In genomic region chr14:104551851-104552737, GRCh38 we compare ENCODE assay signal across 22 cellular contexts. TPM values are rescaled to one million over a fixed set of nuclear protein-coding genes. Genes with fewer than 3 reads are reported as not detected.
DNase-seq lines count a peak whose midpoint lies in the region; ATAC-seq and TF ChIP-seq lines count a peak whose summit lies in the region.
"Had no signal": no experiment of that assay in that cellular context is flagged by ENCODE, and none has a peak within 500 bp of the region (broad histone marks: within the 10 kb centered on the region; RNA-seq: fewer than 3 reads in every experiment).

No MANE protein-coding gene starts in this region.

- H3K9me3 ChIP-seq in WERI-Rb-1 (ENCODE audit: severe bottlenecking) (no peaks in the 10 kb centered on the region), left lung (no peaks in the 10 kb centered on the region)
- H3K9me3 ChIP-seq in effector memory CD4-positive, alpha-beta T cell (ENCODE audit: control insufficient read depth, low read length) = no peaks in the 10 kb centered on the region
- H3K9me3 ChIP-seq: gastrocnemius medialis had no signal

- no peak for TF ChIP-seq CTCF in WERI-Rb-1 (IDR thresholded peaks at IDR 0.05; ENCODE audit: low read depth, low read length)
- TF ChIP-seq CTCF in left lung (IDR thresholded peaks at IDR 0.05) = no peak
- TF ChIP-seq CTCF in type B pancreatic cell (conservative IDR thresholded peaks at IDR 0.05) = no peak
- no peak for TF ChIP-seq CTCF in brain microvascular endothelial cell (IDR thresholded peaks at IDR 0.05; ENCODE audit: low read depth, low read length, missing control alignments)

- no peaks in the 10 kb centered on the region for H3K36me3 ChIP-seq in WERI-Rb-1
- no peaks in the 10 kb centered on the region for H3K36me3 ChIP-seq in left lung
- no peaks in the 10 kb centered on the region for H3K36me3 ChIP-seq in effector memory CD4-positive, alpha-beta T cell (ENCODE audit: control insufficient read depth, insufficient read depth, low read length)
- H3K36me3 ChIP-seq in brain microvascular endothelial cell (replicated peaks) = no peaks in the 10 kb centered on the region
- H3K36me3 ChIP-seq: gastrocnemius medialis had no signal

- no peak overlapping the region for H3K27ac ChIP-seq in WERI-Rb-1
- no peak overlapping the region for H3K27ac ChIP-seq in left lung
- no peak overlapping the region for H3K27ac ChIP-seq in effector memory CD4-positive, alpha-beta T cell (ENCODE audit: insufficient read depth, low read length, poor library complexity, severe bottlenecking)
- H3K27ac ChIP-seq in brain microvascular endothelial cell = no peak overlapping the region
- H3K27ac ChIP-seq: dorsolateral prefrontal cortex, gastrocnemius medialis, RWPE1 had no signal

- H3K27me3 Mint-ChIP-seq in type B pancreatic cell = peaks cover 19% of the 10 kb centered on the region

- DNase-seq in cardiac septum (ENCODE audit: low spot score) (peak; percentile 71), Right ventricle myocardium superior (no peak), WERI-Rb-1 (peak; percentile 3), left lung (peak; percentile 27 to 69), type B pancreatic cell (ENCODE audit: extremely low spot score, unreplicated experiment) (peak; percentile 69), brain microvascular endothelial cell (no peak), NCI-H82 (lab: John Stamatoyannopoulos, UW) (no peak)
- DNase-seq in effector memory CD4-positive, alpha-beta T cell = no peak
- DNase-seq: activated CD4-positive, alpha-beta T cell treated with anti-CD3 and anti-CD28 coated beads, Interleukin-2, amount 50 U/mL, for 4 hours; activated T-cell treated with anti-CD3 and anti-CD28 coated beads for 4 hours; MM.1S; NCI-H187 treated with DMSO at 0.1 percent for 48 hours; NCI-H446 treated with DMSO at 0.1 percent for 48 hours; occipital lobe; stimulated activated naive CD4-positive, alpha-beta T cell; SW 1271 had no signal

- ATAC-seq in Right ventricle myocardium superior (ENCODE audit: poor library complexity) = no peak
- ATAC-seq in left lung = no peak
- ATAC-seq: CD8-positive, alpha-beta T cell; esophagus mucosa; gastrocnemius medialis had no signal

- no peaks in the 10 kb centered on the region for H3K9me3 Mint-ChIP-seq in type B pancreatic cell
- H3K9me3 Mint-ChIP-seq: CD8-positive, alpha-beta T cell had no signal

- H3K36me3 Mint-ChIP-seq in type B pancreatic cell = no peaks in the 10 kb centered on the region
- H3K36me3 Mint-ChIP-seq: CD8-positive, alpha-beta T cell had no signal

- peaks cover 4% of the 10 kb centered on the region for H3K4me1 Mint-ChIP-seq in type B pancreatic cell (ENCODE audit: unreplicated experiment)

- H3K4me3 ChIP-seq in WERI-Rb-1 (ENCODE audit: low read depth, low read length) (no peak overlapping the region), left lung (no peak overlapping the region), brain microvascular endothelial cell (ENCODE audit: low read depth, low read length) (no peak overlapping the region)
- H3K4me3 ChIP-seq in effector memory CD4-positive, alpha-beta T cell (ENCODE audit: insufficient read depth, low read depth, low read length, poor library complexity, severe bottlenecking) = no peak overlapping the region
- H3K4me3 ChIP-seq: dorsolateral prefrontal cortex, gastrocnemius medialis had no signal

- intact Hi-C loops in cardiac septum (cut with DNase I) = no loop called here
- intact Hi-C loops in Right ventricle myocardium superior (cut with DNase I) = loop anchor here (10.0 kb wide), 1 partner anchor 177 kb away; no protein-coding TSS in a partner anchor
- intact Hi-C loops in left lung (cut with DNase I) = no loop called here

- in situ Hi-C loops in brain microvascular endothelial cell (cut with HindIII; ENCODE audit: low pct_ligation_motif_present, low sequenced_read_pairs) = no loop called here

- H3K27me3 ChIP-seq in WERI-Rb-1 (ENCODE audit: insufficient read depth, low read depth, severe bottlenecking) = no peaks in the 10 kb centered on the region
- H3K27me3 ChIP-seq in left lung = peaks cover 0 to 84% of the 10 kb centered on the region in 2 donors
- no peaks in the 10 kb centered on the region for H3K27me3 ChIP-seq in effector memory CD4-positive, alpha-beta T cell (replicated peaks; ENCODE audit: control insufficient read depth, insufficient read depth, low read length, poor library complexity, severe bottlenecking)
- no peaks in the 10 kb centered on the region for H3K27me3 ChIP-seq in brain microvascular endothelial cell (replicated peaks)

- no peak overlapping the region for H3K4me3 Mint-ChIP-seq in type B pancreatic cell
- H3K4me3 Mint-ChIP-seq: CD8-positive, alpha-beta T cell had no signal

- H3K4me1 ChIP-seq in left lung = no peaks in the 10 kb centered on the region
- H3K4me1 ChIP-seq in effector memory CD4-positive, alpha-beta T cell (ENCODE audit: control insufficient read depth, insufficient read depth, low read length, poor library complexity, severe bottlenecking) = no peaks in the 10 kb centered on the region
- H3K4me1 ChIP-seq: gastrocnemius medialis had no signal

- no peak overlapping the region for H3K27ac Mint-ChIP-seq in type B pancreatic cell
- H3K27ac Mint-ChIP-seq: CD8-positive, alpha-beta T cell had no signal

RNA-seq across cellular contexts. Expression of gene C14orf180, which starts 27.5 kb away (rescaled TPM):
- total RNA-seq in cardiac septum = 67.8 TPM
- total RNA-seq in Right ventricle myocardium superior = 42.5 TPM
- total RNA-seq in left lung = not detected
- not detected in 2 replicates for total RNA-seq in type B pancreatic cell (ENCODE audit: low replicate concordance)
- total RNA-seq: bronchial epithelial cell; CD8-positive, alpha-beta T cell; esophagus mucosa; occipital lobe had no signal

RNA-seq across cellular contexts. Expression of gene TMEM179, which starts 52.5 kb away (rescaled TPM):
- total RNA-seq in cardiac septum (0.89 TPM), Right ventricle myocardium superior (not detected), left lung (under 1 TPM in 1 of 2 donors, not detected in 1; 0.73 TPM), type B pancreatic cell (ENCODE audit: low replicate concordance) (5.6 and 9.0 TPM in 2 replicates)
- total RNA-seq: bronchial epithelial cell; CD8-positive, alpha-beta T cell; esophagus mucosa; gastrocnemius medialis had no signal

Comparison
In these comparisons a context has a peak if more than half of its experiments do, and no peak if none do; other contexts are left out.
1. DNase-seq: peak in cardiac septum (single experiment), WERI-Rb-1 (single experiment), left lung (2 of 2) and type B pancreatic cell (single experiment); none in Right ventricle myocardium superior (single experiment), effector memory CD4-positive, alpha-beta T cell (0 of 3), brain microvascular endothelial cell (single experiment) and NCI-H82 (single experiment).
2. RNA of gene C14orf180, which starts 27.5 kb away (total RNA-seq): 67.8 TPM in cardiac septum (single experiment) and 42.5 TPM in Right ventricle myocardium superior (single experiment); not detected in left lung and not detected in type B pancreatic cell; every median in the first group is over 10 times any median in the second.